21 cellular contexts compared by ENCODE assay signal in the genomic region with DNA sequence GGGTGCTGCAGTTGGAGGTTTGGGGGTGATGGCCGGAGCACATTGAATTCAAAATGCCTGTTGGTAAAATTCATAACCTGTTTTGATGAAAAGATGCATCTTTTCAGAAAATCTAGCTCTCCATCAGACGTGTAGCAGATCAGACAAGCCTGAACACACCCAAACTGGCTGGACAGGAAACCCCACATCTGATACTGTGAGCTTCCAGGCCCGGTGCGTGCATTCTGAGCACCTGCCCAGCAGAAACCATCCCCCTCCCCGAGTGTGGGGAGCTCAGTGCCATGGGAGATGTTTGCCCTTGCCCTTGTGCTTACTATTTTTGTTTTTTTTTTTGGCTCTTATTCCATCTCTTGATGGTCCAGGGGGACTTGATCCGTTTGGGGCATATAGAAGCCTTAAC.
A peak's percentile ranks its signal among the peaks of the same experiment; 100 is the strongest.
DNase-seq lines count a peak whose midpoint lies in the region; ATAC-seq and TF ChIP-seq lines count a peak whose summit lies in the region.
"Had no signal": no experiment of that assay in that cellular context is flagged by ENCODE, and none has a peak within 500 bp of the region (broad histone marks: within the 10 kb centered on the region; RNA-seq: fewer than 3 reads in every experiment).

No MANE protein-coding gene starts in this region.

- H3K4me1 ChIP-seq in BLaER1 (peaks cover 49% of the 10 kb centered on the region), MM.1S (ENCODE audit: low read length) (no peaks in the 10 kb centered on the region), sigmoid colon (no peaks in the 10 kb centered on the region)

- WGBS in sigmoid colon, 2 donors, result 48 to 51% methylated on average over 6 of the region's 6 CpGs

- H3K36me3 ChIP-seq in BLaER1 (no peaks in the 10 kb centered on the region), MM.1S (replicated peaks; ENCODE audit: insufficient read depth, low read length) (no peaks in the 10 kb centered on the region), sigmoid colon (no peaks in the 10 kb centered on the region)

- H3K4me3 ChIP-seq in BLaER1, result no peak overlapping the region
- no peak overlapping the region for H3K4me3 ChIP-seq in MM.1S (ENCODE audit: low read length)
- H3K4me3 ChIP-seq in epithelial cell of esophagus (ENCODE audit: low read length), result no peak overlapping the region
- no peak overlapping the region for H3K4me3 ChIP-seq in sigmoid colon
- H3K4me3 ChIP-seq: GM23338 had no signal

- no peaks in the 10 kb centered on the region for H3F3A ChIP-seq in MM.1S (ENCODE audit: insufficient read depth, low read length)

- H3K27me3 ChIP-seq in BLaER1 (no peaks in the 10 kb centered on the region), MM.1S (replicated peaks; ENCODE audit: insufficient read depth, low read length) (no peaks in the 10 kb centered on the region), sigmoid colon (no peaks in the 10 kb centered on the region)

- H3K4me2 ChIP-seq in BLaER1 (peak overlapping the region; percentile 58), MM.1S (ENCODE audit: low read depth, low read length) (no peak overlapping the region)
- H3K4me2 ChIP-seq: GM23338 had no signal

- H4K20me1 ChIP-seq in BLaER1 (no peaks in the 10 kb centered on the region), MM.1S (ENCODE audit: insufficient read depth, low read length) (no peaks in the 10 kb centered on the region)

- no peaks in the 10 kb centered on the region for H3K9me2 ChIP-seq in MM.1S (replicated peaks; ENCODE audit: insufficient read depth, low read length)

- no peak for TF ChIP-seq EP300 in sigmoid colon (IDR thresholded peaks at IDR 0.05)

- DNase-seq in MM.1S, result peak; percentile 25
- DNase-seq in epithelial cell of esophagus (ENCODE audit: low read depth), result peak; percentile 9
- peak; percentile 26 for DNase-seq in sigmoid colon
- no peak for DNase-seq in UCSD-AML1 (lab: John Stamatoyannopoulos, UW; ENCODE audit: unreplicated experiment)
- DNase-seq: 8988T; C1 segment of cervical spinal cord; CD4-positive, CD25-positive, alpha-beta regulatory T cell; CD8-positive, alpha-beta memory T cell; COR-L47; DMS 273 treated with DMSO at 0.1 percent for 48 hours; DMS53; GF-D8; HFFc6; KBM-7 had no signal

- H3K79me2 ChIP-seq in MM.1S (ENCODE audit: low read length), result no peaks in the 10 kb centered on the region

- ATAC-seq in GM19328 (IDR thresholded peaks at IDR 0.05; ENCODE audit: unreplicated experiment) (no peak), GM21786 (IDR thresholded peaks at IDR 0.05; ENCODE audit: unreplicated experiment) (no peak), HG02623 (IDR thresholded peaks at IDR 0.05; ENCODE audit: unreplicated experiment) (no peak)
- ATAC-seq: GM23338, HCT116, HepG2 had no signal

- H3K9ac ChIP-seq in BLaER1, result no peak overlapping the region
- no peak overlapping the region for H3K9ac ChIP-seq in MM.1S (ENCODE audit: low read length)

- H3K27ac ChIP-seq in BLaER1 (no peak overlapping the region), MM.1S (ENCODE audit: low read length) (no peak overlapping the region), sigmoid colon (no peak overlapping the region)

- H3K9me3 ChIP-seq in BLaER1 (no peaks in the 10 kb centered on the region), MM.1S (replicated peaks; ENCODE audit: insufficient read depth, low read length) (no peaks in the 10 kb centered on the region), sigmoid colon (no peaks in the 10 kb centered on the region)

- no peak overlapping the region for H2AFZ ChIP-seq in MM.1S (ENCODE audit: low read length)
- H2AFZ ChIP-seq: GM23338 had no signal

- TF ChIP-seq POLR2A in sigmoid colon (IDR thresholded peaks at IDR 0.05), result no peak

- TF ChIP-seq CTCF in MM.1S (IDR thresholded peaks at IDR 0.05; ENCODE audit: low read length), result no peak
- no peak for TF ChIP-seq CTCF in epithelial cell of esophagus (IDR thresholded peaks at IDR 0.05; ENCODE audit: insufficient read depth, low read depth, low read length, missing control alignments)
- TF ChIP-seq CTCF in sigmoid colon (IDR thresholded peaks at IDR 0.05), result no peak

- intact Hi-C loops in sigmoid colon (cut with DNase I), result no loop called here
